In the genomic region with DNA sequence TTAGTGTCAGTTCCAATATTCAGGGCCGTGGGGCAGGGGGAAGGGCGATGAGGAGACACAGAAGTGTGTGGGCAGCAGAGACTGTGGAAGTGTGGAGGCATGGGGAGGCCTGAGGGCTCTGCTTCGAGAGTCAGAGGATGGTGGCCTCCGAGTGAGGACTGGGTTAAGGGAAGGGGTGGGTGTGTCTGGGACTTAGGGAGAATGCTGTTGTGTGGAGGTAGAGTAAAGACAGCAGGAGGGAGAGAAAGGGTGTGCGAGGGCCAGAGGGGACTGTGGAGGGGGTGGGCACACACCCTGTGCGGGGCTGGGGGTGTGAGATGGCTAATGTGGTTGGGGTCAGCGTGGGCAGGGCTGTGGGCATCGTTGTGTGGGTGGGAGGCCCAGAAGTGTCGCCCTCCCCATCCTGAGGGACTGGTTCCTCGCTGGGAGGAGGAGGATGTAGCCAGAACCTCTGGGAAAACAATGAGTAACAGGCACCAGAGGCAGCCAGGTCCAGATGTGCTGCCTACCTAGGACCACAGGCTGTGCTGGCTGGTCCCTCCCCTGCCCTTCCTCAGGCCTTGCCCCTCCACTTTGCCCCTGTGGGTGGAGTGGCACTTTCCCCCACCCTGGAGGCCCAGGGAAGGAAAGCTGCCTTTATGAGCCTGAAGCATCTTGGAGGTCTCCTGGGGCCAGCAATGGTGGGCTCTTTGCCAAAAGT, we compare ENCODE assay signal across 12 cellular contexts. TPM values are rescaled to one million over a fixed set of nuclear protein-coding genes. Genes with fewer than 3 reads are reported as not detected.
DNase-seq lines count a peak whose midpoint lies in the region; ATAC-seq and TF ChIP-seq lines count a peak whose summit lies in the region.
"Had no signal": no experiment of that assay in that cellular context is flagged by ENCODE, and none has a peak within 500 bp of the region (broad histone marks: within the 10 kb centered on the region; RNA-seq: fewer than 3 reads in every experiment).

No MANE protein-coding gene starts in this region.

- peaks cover 12% of the 10 kb centered on the region for H3K36me3 Mint-ChIP-seq in activated T-cell treated with anti-CD3 and anti-CD28 coated beads, Interleukin-2, amount 50 U/mL, for 4 hours (ENCODE audit: insufficient read depth)
- H3K36me3 Mint-ChIP-seq in IgD-negative memory B cell, result no peaks in the 10 kb centered on the region
- peaks cover 6% of the 10 kb centered on the region for H3K36me3 Mint-ChIP-seq in stimulated activated memory B cell treated with anti-CD40 and anti-IgM and Interleukin-4, amounts not matched to agents 10 μg/mL and 1 μg/mL and 100 μg/mL, for 72 hours

- no peak overlapping the region for H3K4me3 ChIP-seq in ascending aorta
- H3K4me3 ChIP-seq: body of pancreas, SK-N-MC had no signal

- H3K4me1 Mint-ChIP-seq in activated T-cell treated with anti-CD3 and anti-CD28 coated beads, Interleukin-2, amount 50 U/mL, for 4 hours (ENCODE audit: low read depth), result peaks cover 63% of the 10 kb centered on the region
- H3K4me1 Mint-ChIP-seq in IgD-negative memory B cell, result peaks cover 16 to 26% (median 24%) of the 10 kb centered on the region in 3 donors
- peaks cover 40% of the 10 kb centered on the region for H3K4me1 Mint-ChIP-seq in stimulated activated memory B cell treated with anti-CD40 and anti-IgM and Interleukin-4, amounts not matched to agents 10 μg/mL and 1 μg/mL and 100 μg/mL, for 72 hours

- no peaks in the 10 kb centered on the region for H3K9me3 ChIP-seq in ascending aorta
- H3K9me3 ChIP-seq: body of pancreas had no signal

- H3K27me3 Mint-ChIP-seq in activated T-cell treated with anti-CD3 and anti-CD28 coated beads, Interleukin-2, amount 50 U/mL, for 4 hours (ENCODE audit: low read depth), result no peaks in the 10 kb centered on the region
- no peaks in the 10 kb centered on the region for H3K27me3 Mint-ChIP-seq in IgD-negative memory B cell
- H3K27me3 Mint-ChIP-seq in stimulated activated memory B cell treated with anti-CD40 and anti-IgM and Interleukin-4, amounts not matched to agents 10 μg/mL and 1 μg/mL and 100 μg/mL, for 72 hours, result no peaks in the 10 kb centered on the region

- H3K27ac ChIP-seq in ascending aorta, result peak overlapping the region; percentile 35 to 55
- H3K27ac ChIP-seq: body of pancreas, C4-2B, SK-N-MC had no signal

- no peak for TF ChIP-seq CTCF in ascending aorta (IDR thresholded peaks at IDR 0.05)

- intact Hi-C loops in ascending aorta (cut with DNase I), result loop anchor here (5.0 to 10.0 kb wide), 2 partner anchors 43 to 395 kb away; no protein-coding TSS in a partner anchor

- no peak for DNase-seq in activated T-cell treated with anti-CD3 and anti-CD28 coated beads, Interleukin-2, amount 50 U/mL, for 4 hours
- DNase-seq in activated T-cell treated with anti-CD3 and anti-CD28 coated beads, Interleukin-2, amount 50 U/mL, for 1 hour, result no peak
- DNase-seq in ascending aorta (ENCODE audit: low spot score in 2 of 2), result no peak
- DNase-seq: body of pancreas, NCI-H82 had no signal

- no peak for ATAC-seq in activated T-cell treated with anti-CD3 and anti-CD28 coated beads, Interleukin-2, amount 50 U/mL, for 4 hours
- ATAC-seq in stimulated activated memory B cell treated with anti-CD40 and anti-IgM and Interleukin-4, amounts not matched to agents 10 μg/mL and 1 μg/mL and 100 μg/mL, for 72 hours, result no peak
- ATAC-seq in GM18873 (IDR thresholded peaks at IDR 0.05; ENCODE audit: low FRiP score, unreplicated experiment), result no peak
- no peak for ATAC-seq in HG03354 (IDR thresholded peaks at IDR 0.05; ENCODE audit: poor library complexity, severe bottlenecking, unreplicated experiment)
- ATAC-seq in HG03159 (IDR thresholded peaks at IDR 0.05; ENCODE audit: unreplicated experiment), result no peak
- ATAC-seq: body of pancreas had no signal

- peaks cover 5 to 35% of the 10 kb centered on the region in 2 donors for H3K4me1 ChIP-seq in ascending aorta

- peak overlapping the region; percentile 14 to 71 (median 60) for H3K27ac Mint-ChIP-seq in IgD-negative memory B cell
- peak overlapping the region; percentile 41 for H3K27ac Mint-ChIP-seq in stimulated activated memory B cell treated with anti-CD40 and anti-IgM and Interleukin-4, amounts not matched to agents 10 μg/mL and 1 μg/mL and 100 μg/mL, for 72 hours

- H3K4me3 Mint-ChIP-seq in activated T-cell treated with anti-CD3 and anti-CD28 coated beads, Interleukin-2, amount 50 U/mL, for 4 hours, result peak overlapping the region; percentile 42
- no peak overlapping the region for H3K4me3 Mint-ChIP-seq in IgD-negative memory B cell
- no peak overlapping the region for H3K4me3 Mint-ChIP-seq in stimulated activated memory B cell treated with anti-CD40 and anti-IgM and Interleukin-4, amounts not matched to agents 10 μg/mL and 1 μg/mL and 100 μg/mL, for 72 hours

- H3K9me3 Mint-ChIP-seq in activated T-cell treated with anti-CD3 and anti-CD28 coated beads, Interleukin-2, amount 50 U/mL, for 4 hours, result no peaks in the 10 kb centered on the region
- H3K9me3 Mint-ChIP-seq in IgD-negative memory B cell, result no peaks in the 10 kb centered on the region
- no peaks in the 10 kb centered on the region for H3K9me3 Mint-ChIP-seq in stimulated activated memory B cell treated with anti-CD40 and anti-IgM and Interleukin-4, amounts not matched to agents 10 μg/mL and 1 μg/mL and 100 μg/mL, for 72 hours

- H3K36me3 ChIP-seq in ascending aorta, result peaks cover 0 to 10% of the 10 kb centered on the region in 2 donors

- H3K27me3 ChIP-seq in ascending aorta, result no peaks in the 10 kb centered on the region
- H3K27me3 ChIP-seq: body of pancreas had no signal

RNA-seq across cellular contexts. Expression of a gene that starts 4.2 kb away (rescaled TPM):
- total RNA-seq in activated T-cell treated with anti-CD3 and anti-CD28 coated beads, Interleukin-2, amount 50 U/mL, for 4 hours, result 10 to 100 TPM; 39.1 to 48.4 (median 47.0) TPM
- 24.5 TPM for polyA plus RNA-seq in IgD-negative memory B cell
- total RNA-seq in ascending aorta, result 34.0 TPM

RNA-seq across cellular contexts. Expression of a gene that starts 4.4 kb away (rescaled TPM):
- 10 to 100 TPM; 74.8 to 92.6 (median 76.2) TPM for total RNA-seq in activated T-cell treated with anti-CD3 and anti-CD28 coated beads, Interleukin-2, amount 50 U/mL, for 4 hours
- polyA plus RNA-seq in IgD-negative memory B cell, result 119 TPM
- 19.2 TPM for total RNA-seq in ascending aorta

RNA-seq across cellular contexts. Expression of a gene that starts 15.5 kb away (rescaled TPM):
- 10 to 100 TPM; 42.4 to 49.3 (median 45.2) TPM for total RNA-seq in activated T-cell treated with anti-CD3 and anti-CD28 coated beads, Interleukin-2, amount 50 U/mL, for 4 hours
- polyA plus RNA-seq in IgD-negative memory B cell, result 56.8 TPM
- 67.7 TPM for total RNA-seq in ascending aorta

RNA-seq across cellular contexts. Expression of a gene that starts 36.5 kb away (rescaled TPM):
- total RNA-seq in activated T-cell treated with anti-CD3 and anti-CD28 coated beads, Interleukin-2, amount 50 U/mL, for 4 hours, result 10 to 100 TPM; 22.8 to 28.1 (median 27.5) TPM
- polyA plus RNA-seq in IgD-negative memory B cell, result 20.8 TPM
- total RNA-seq in ascending aorta, result 51.7 TPM
